In the genomic region with DNA sequence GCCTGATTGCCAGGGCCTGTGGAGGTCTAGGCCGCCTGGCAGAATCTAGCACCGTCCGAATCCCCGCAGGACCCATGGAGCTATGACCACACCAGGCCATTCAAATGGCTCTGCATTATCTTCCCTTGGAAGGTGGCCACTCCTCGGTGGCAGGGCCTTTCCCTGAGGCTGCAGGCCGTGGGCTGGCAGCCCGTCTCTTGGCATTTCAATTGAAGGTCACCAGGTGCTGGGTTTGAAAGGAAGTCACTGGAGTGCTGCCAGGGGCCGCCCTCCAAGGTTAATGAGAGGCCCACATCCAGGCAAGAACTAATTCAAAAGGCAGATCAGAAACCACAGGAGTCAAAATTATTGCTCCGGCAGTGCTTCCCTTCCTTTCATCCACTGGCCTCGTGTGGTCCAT, we compare ENCODE assay signal across 20 cellular contexts. TPM values are rescaled to one million over a fixed set of nuclear protein-coding genes. Genes with fewer than 3 reads are reported as not detected.
DNase-seq lines count a peak whose midpoint lies in the region; ATAC-seq, FAIRE-seq and TF ChIP-seq lines count a peak whose summit lies in the region.
"Had no signal": no experiment of that assay in that cellular context is flagged by ENCODE, and none has a peak within 500 bp of the region (broad histone marks: within the 10 kb centered on the region; RNA-seq: fewer than 3 reads in every experiment).

No MANE protein-coding gene starts in this region.

- no peak for DNase-seq in SK-N-SH
- peak; percentile 36 for DNase-seq in NCI-H1105 (lab: John Stamatoyannopoulos, UW)
- DNase-seq in RPMI8226: peak; percentile 92
- peak; percentile 73 to 90 (median 82) for DNase-seq in pancreas
- no peak for DNase-seq in H7
- no peak for DNase-seq in trophoblast cell
- DNase-seq: activated CD4-positive, CD25-positive, alpha-beta regulatory T cell treated with anti-CD3 and anti-CD28 coated beads, Interleukin-2, amount 50 U/mL, for 72 hours; CD4-positive, alpha-beta memory T cell; endodermal cell; MV-4-11; NCI-H2227 treated with DMSO at 0.1 percent for 48 hours; stimulated activated naive CD8-positive, alpha-beta T cell treated with anti-CD3 and anti-CD28 coated beads, Interleukin-15, Interleukin-2, amounts not matched to agents 100 U/mL and 50 U/mL, for 24 hours had no signal

- H3K27me3 ChIP-seq in SK-N-SH (ENCODE audit: insufficient read depth) (no peaks in the 10 kb centered on the region), pancreas (no peaks in the 10 kb centered on the region), H7 (ENCODE audit: control insufficient read depth, insufficient read depth, low read length) (no peaks in the 10 kb centered on the region), trophoblast cell (ENCODE audit: insufficient read depth, low read length) (no peaks in the 10 kb centered on the region)

- H3K36me3 ChIP-seq in SK-N-SH (replicated peaks in 1 of 2; ENCODE audit: control insufficient read depth in 1 of 2, insufficient read depth in 2 of 2, low read length in 1 of 2) (peaks cover 25 to 54% of the 10 kb centered on the region in 2 experiments), pancreas (no peaks in the 10 kb centered on the region), H7 (replicated peaks; ENCODE audit: control insufficient read depth, insufficient read depth, low read length) (no peaks in the 10 kb centered on the region), trophoblast cell (ENCODE audit: control insufficient read depth in 1 of 2, insufficient read depth in 2 of 2, low read length in 2 of 2) (no peaks in the 10 kb centered on the region)
- H3K36me3 ChIP-seq: HAP-1 had no signal

- no peak overlapping the region for H2AK5ac ChIP-seq in trophoblast cell (ENCODE audit: low read length)

- no peak overlapping the region for H4K12ac ChIP-seq in trophoblast cell (ENCODE audit: low read depth, low read length)

- no peak overlapping the region for H2BK5ac ChIP-seq in trophoblast cell (ENCODE audit: low read depth, low read length, poor library complexity)

- POLR2A ChIA-PET in SK-N-SH (lab: Yijun Ruan, JAX): no interaction called here

- no peaks in the 10 kb centered on the region for H3K9me3 ChIP-seq in SK-N-SH
- H3K9me3 ChIP-seq in pancreas: no peaks in the 10 kb centered on the region
- H3K9me3 ChIP-seq in trophoblast cell (ENCODE audit: insufficient read depth, low read depth, low read length): peaks cover 2% of the 10 kb centered on the region
- H3K9me3 ChIP-seq: HAP-1 had no signal

- no peaks in the 10 kb centered on the region for H3K79me2 ChIP-seq in SK-N-SH (ENCODE audit: insufficient read depth)
- no peaks in the 10 kb centered on the region for H3K79me2 ChIP-seq in trophoblast cell (ENCODE audit: control insufficient read depth, insufficient read depth, low read length, poor library complexity)

- H3K4me2 ChIP-seq in SK-N-SH (no peak overlapping the region), trophoblast cell (ENCODE audit: low read length) (no peak overlapping the region)

- no peak overlapping the region for H4K91ac ChIP-seq in trophoblast cell (ENCODE audit: low read depth, low read length)

- no peak overlapping the region for H3K23ac ChIP-seq in trophoblast cell (ENCODE audit: low read length)

- H3K18ac ChIP-seq in trophoblast cell (ENCODE audit: low read length): no peak overlapping the region

- no peak for TF ChIP-seq RAD21 in SK-N-SH (IDR thresholded peaks at IDR 0.05; ENCODE audit: low read length)

- H3K14ac ChIP-seq in trophoblast cell (ENCODE audit: low read length): no peak overlapping the region

- CTCF ChIA-PET in SK-N-SH (lab: Yijun Ruan, JAX): interaction anchor here (2.5 kb wide), 1 partner anchor 9 kb away, joined by 7 read pairs; no protein-coding TSS in a partner anchor

- H3K79me1 ChIP-seq in trophoblast cell (ENCODE audit: low read length): no peaks in the 10 kb centered on the region

- H2BK120ac ChIP-seq in trophoblast cell (ENCODE audit: insufficient read depth, low read length, poor library complexity): no peak overlapping the region

- no peak overlapping the region for H2AFZ ChIP-seq in SK-N-SH (ENCODE audit: low read depth)
- H2AFZ ChIP-seq in trophoblast cell (ENCODE audit: insufficient read depth, low read length, poor library complexity): no peak overlapping the region

- H3K4me1 ChIP-seq in SK-N-SH (ENCODE audit: control insufficient read depth in 1 of 2, insufficient read depth in 2 of 2, low read depth in 1 of 2, low read length in 1 of 2): peaks cover 0 to 13% of the 10 kb centered on the region in 2 experiments; a peak in 1 of 4 replicates
- peaks cover 0 to 14% (median 0%) of the 10 kb centered on the region in 3 donors for H3K4me1 ChIP-seq in pancreas
- no peaks in the 10 kb centered on the region for H3K4me1 ChIP-seq in trophoblast cell (ENCODE audit: control insufficient read depth in 1 of 2, insufficient read depth in 2 of 2, low read length in 2 of 2)
- H3K4me1 ChIP-seq: HAP-1 had no signal

- no peak overlapping the region for H3K9ac ChIP-seq in SK-N-SH
- H3K9ac ChIP-seq in trophoblast cell (ENCODE audit: low read length): no peak overlapping the region

- H4K20me1 ChIP-seq in SK-N-SH (ENCODE audit: insufficient read depth): no peaks in the 10 kb centered on the region

- intact Hi-C loops in pancreas (cut with DNase I): no loop called here

- peaks cover 20% of the 10 kb centered on the region for H3F3A ChIP-seq in SK-N-SH (replicated peaks; ENCODE audit: insufficient read depth)

- no peak overlapping the region for H4K8ac ChIP-seq in trophoblast cell (ENCODE audit: low read depth, low read length)

- ATAC-seq in SK-N-SH treated with all-trans-retinoic acid at 6 μM for 48 hours (no peak), pancreas (peak; percentile 78 to 93 (median 90)), GM18873 (IDR thresholded peaks at IDR 0.05; ENCODE audit: low FRiP score, unreplicated experiment) (no peak)
- ATAC-seq: activated T-helper 17 cell treated with anti-CD3 and anti-CD28 coated beads, Interleukin-2, amount 50 U/mL, for 72 hours; stimulated activated naive CD8-positive, alpha-beta T cell treated with anti-CD3 and anti-CD28 coated beads, Interleukin-15, Interleukin-2, amounts not matched to agents 100 U/mL and 50 U/mL, for 24 hours had no signal

- TF ChIP-seq CTCF in SK-N-SH (IDR thresholded peaks at IDR 0.05): no peak
- TF ChIP-seq CTCF in pancreas (IDR thresholded peaks at IDR 0.05): no peak

- H3K27ac ChIP-seq in SK-N-SH (ENCODE audit: low read depth in 2 of 2, low read length in 1 of 2) (no peak overlapping the region), pancreas (peak overlapping the region in 1 of 4 donors; percentile 50), trophoblast cell (ENCODE audit: low read depth, low read length) (no peak overlapping the region)

- WGBS in SK-N-SH (ENCODE audit: low lambda C conversion rate): 97% methylated on average over 2 of the region's 10 CpGs
- 25 to 28% methylated on average over 10 of the region's 10 CpGs for WGBS in pancreas, 2 donors
- WGBS in trophoblast cell (ENCODE audit: extremely low coverage, insufficient coverage, insufficient read length): no CpG with 5 or more reads among the region's 10 CpGs

- H2BK12ac ChIP-seq in trophoblast cell (ENCODE audit: low read length): no peak overlapping the region

- H3K4ac ChIP-seq in trophoblast cell (ENCODE audit: low read depth, low read length): no peak overlapping the region

- H3K4me3 ChIP-seq in SK-N-SH (ENCODE audit: low read depth in 2 of 2, low read length in 1 of 2) (no peak overlapping the region), pancreas (no peak overlapping the region), H7 (ENCODE audit: insufficient read depth, low read depth, low read length) (no peak overlapping the region), trophoblast cell (ENCODE audit: low read depth, low read length) (no peak overlapping the region)
- H3K4me3 ChIP-seq: HAP-1 had no signal

- FAIRE-seq in pancreas (lab: Jason Lieb, UNC): no peak

- no peak for TF ChIP-seq EP300 in SK-N-SH (IDR thresholded peaks at IDR 0.05; ENCODE audit: borderline replicate concordance in 1 of 2, low read depth in 1 of 2, low read length in 1 of 2)

- H3K9me2 ChIP-seq in SK-N-SH: no peaks in the 10 kb centered on the region

TF ChIP-seq in SK-N-SH, 30 proteins besides CTCF, POLR2A, EP300 and RAD21:
- TF ChIP-seq CHD2 (IDR thresholded peaks at IDR 0.05; ENCODE audit: low read length, partially characterized antibody) (no peak), SIN3A (IDR thresholded peaks at IDR 0.05; ENCODE audit: borderline replicate concordance, low read depth, low read length) (no peak), FOXJ3 (CRISPR knock-in tag; IDR thresholded peaks at IDR 0.05) (no peak), POLR2AphosphoS5 (IDR thresholded peaks at IDR 0.05; ENCODE audit: low read depth, low read length) (0 out of 2 replicates have a peak, but pooled peaks have one; percentile 8), GATA2 (CRISPR knock-in tag; IDR thresholded peaks at IDR 0.05) (no peak), MEF2A (IDR thresholded peaks at IDR 0.05; ENCODE audit: borderline replicate concordance, low read depth) (no peak)

TF ChIP-seq in SK-N-SH treated with all-trans-retinoic acid at 6 μM for 48 hours, 23 proteins besides CTCF, POLR2A, EP300 and RAD21 (continues in another document):
- TF ChIP-seq RARB (CRISPR knock-in tag; IDR thresholded peaks at IDR 0.05) (no peak), OSR1 (CRISPR knock-in tag; IDR thresholded peaks at IDR 0.05) (no peak), ZNF8 (CRISPR knock-in tag; IDR thresholded peaks at IDR 0.05) (no peak), ISL1 (CRISPR knock-in tag; IDR thresholded peaks at IDR 0.05) (no peak), BACH2 (CRISPR knock-in tag; IDR thresholded peaks at IDR 0.05; ENCODE audit: borderline replicate concordance) (no peak), TCF4 (CRISPR knock-in tag; IDR thresholded peaks at IDR 0.05; ENCODE audit: borderline replicate concordance) (no peak)
- TF ChIP-seq, protein P1, sequence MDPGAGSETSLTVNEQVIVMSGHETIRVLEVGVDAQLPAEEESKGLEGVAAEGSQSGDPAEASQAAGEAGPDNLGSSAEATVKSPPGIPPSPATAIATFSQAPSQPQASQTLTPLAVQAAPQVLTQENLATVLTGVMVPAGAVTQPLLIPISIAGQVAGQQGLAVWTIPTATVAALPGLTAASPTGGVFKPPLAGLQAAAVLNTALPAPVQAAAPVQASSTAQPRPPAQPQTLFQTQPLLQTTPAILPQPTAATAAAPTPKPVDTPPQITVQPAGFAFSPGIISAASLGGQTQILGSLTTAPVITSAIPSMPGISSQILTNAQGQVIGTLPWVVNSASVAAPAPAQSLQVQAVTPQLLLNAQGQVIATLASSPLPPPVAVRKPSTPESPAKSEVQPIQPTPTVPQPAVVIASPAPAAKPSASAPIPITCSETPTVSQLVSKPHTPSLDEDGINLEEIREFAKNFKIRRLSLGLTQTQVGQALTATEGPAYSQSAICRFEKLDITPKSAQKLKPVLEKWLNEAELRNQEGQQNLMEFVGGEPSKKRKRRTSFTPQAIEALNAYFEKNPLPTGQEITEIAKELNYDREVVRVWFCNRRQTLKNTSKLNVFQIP (CRISPR knock-in tag; IDR thresholded peaks at IDR 0.05; ENCODE audit: borderline replicate concordance, low read depth): no peak

RNA-seq across cellular contexts. Expression of a gene that starts 27.7 kb away (rescaled TPM):
- polyA plus RNA-seq in SK-N-SH (2012; rRNA removed): 0.10 and 0.23 TPM in 2 replicates
- polyA plus RNA-seq in SK-N-SH (2012; cell fraction: cytosol; rRNA removed): 0.05 TPM in 1 of 2 replicates, not detected in the other
- 0.07 and 0.11 TPM in 2 replicates for polyA plus RNA-seq in SK-N-SH (2012; cell fraction: nucleus; rRNA removed)
- under 1 TPM in 4 of 6 donors, not detected in 2; 0.22 to 0.43 (median 0.29) TPM for total RNA-seq in pancreas
- under 1 TPM; 0.15 to 0.77 TPM for polyA plus RNA-seq in pancreas
- total RNA-seq in H7 (2014; rRNA removed; shearing (Covaris generic)): 1.4 and 2.0 TPM in 2 replicates
- not detected in 2 replicates for polyA plus RNA-seq in trophoblast cell (2013)
- total RNA-seq: activated CD8-positive, alpha-beta memory T cell treated with anti-CD3 and anti-CD28 coated beads for 36 hours; activated T-helper 17 cell treated with anti-CD3 and anti-CD28 coated beads, Interleukin-2, amount 50 U/mL, for 72 hours; CD4-positive, alpha-beta memory T cell; fibroblast of lung; lower leg skin; SK-MEL-5 had no signal
- polyA plus RNA-seq: CD4-positive, alpha-beta memory T cell; fibroblast of lung had no signal

Comparison
In these comparisons a context has a peak if more than half of its experiments do, and no peak if none do; other contexts are left out.
1. DNase-seq: peak in NCI-H1105 (single experiment), RPMI8226 (single experiment) and pancreas (6 of 6); none in SK-N-SH (single experiment), H7 (single experiment) and trophoblast cell (0 of 2).
2. ATAC-seq: peak in pancreas (4 of 4); none in SK-N-SH treated with all-trans-retinoic acid at 6 μM for 48 hours (single experiment) and GM18873 (single experiment).